Comparison of ENCODE assay signal across 8 cellular contexts in the genomic region with DNA sequence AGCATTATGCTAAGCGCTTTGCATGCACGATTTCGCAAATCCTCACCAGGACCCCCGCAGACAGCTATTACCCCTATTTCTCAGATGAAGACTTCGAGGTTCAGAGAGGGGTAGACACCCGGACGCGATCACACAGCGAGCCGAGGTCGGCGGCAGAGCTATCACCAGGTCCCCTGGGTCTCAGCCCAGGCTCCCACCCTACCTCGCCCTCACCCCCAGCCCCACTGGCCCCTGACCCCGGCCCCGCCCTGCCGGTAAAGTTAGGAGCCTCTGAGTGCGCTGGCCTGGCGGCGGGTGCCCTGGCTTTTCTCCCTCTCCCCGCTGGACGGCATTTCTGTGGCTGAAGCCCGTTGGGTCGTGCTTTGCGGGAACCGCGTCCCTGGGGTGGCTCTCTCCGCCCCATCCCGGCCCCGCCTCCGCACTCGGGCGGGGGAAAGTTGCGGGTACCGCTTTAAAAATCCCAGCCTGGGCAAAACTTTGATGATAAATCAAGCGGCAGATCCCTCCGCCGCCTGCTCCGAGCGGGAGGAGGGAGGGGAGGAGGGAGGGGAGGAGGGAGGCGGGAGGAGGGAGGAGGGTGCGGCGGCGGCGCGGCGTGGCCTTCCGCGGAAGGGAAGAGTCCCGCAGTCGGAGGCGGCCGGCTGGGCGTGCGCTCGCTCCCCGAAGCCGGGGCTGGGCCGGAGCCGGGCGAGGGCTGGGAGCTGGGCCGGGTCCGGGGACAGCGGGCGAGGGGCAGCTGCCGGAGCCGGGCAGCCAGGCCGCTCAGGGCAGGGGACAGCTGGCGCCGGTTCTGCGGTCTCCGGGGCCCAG. TPM values are rescaled to one million over a fixed set of nuclear protein-coding genes. Genes with fewer than 3 reads are reported as not detected.
DNase-seq lines count a peak whose midpoint lies in the region; TF ChIP-seq lines count a peak whose summit lies in the region.

A gene with protein sequence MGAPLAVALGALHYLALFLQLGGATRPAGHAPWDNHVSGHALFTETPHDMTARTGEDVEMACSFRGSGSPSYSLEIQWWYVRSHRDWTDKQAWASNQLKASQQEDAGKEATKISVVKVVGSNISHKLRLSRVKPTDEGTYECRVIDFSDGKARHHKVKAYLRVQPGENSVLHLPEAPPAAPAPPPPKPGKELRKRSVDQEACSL (plus strand): TSS at position 624 of the 810 bp plus-strand sequence. CDS start 224 bp downstream, outside the sequence.

- H3K4me3 ChIP-seq in breast epithelium = peak within 1 kb of the TSS; percentile 16 to 65 (median 44)

- H3K27ac ChIP-seq in breast epithelium (no peak within 1 kb of the TSS), temporal lobe (ENCODE audit: low read depth, low read length) (no peak within 1 kb of the TSS)

- no peaks in the 10 kb centered on the region for H3K9me3 ChIP-seq in breast epithelium

- TF ChIP-seq CTCF in breast epithelium (IDR thresholded peaks at IDR 0.05) = no peak

- no peaks in the 10 kb centered on the region for H3K4me1 ChIP-seq in breast epithelium

- no peaks in the 10 kb centered on the region for H3K36me3 ChIP-seq in breast epithelium

- intact Hi-C loops in breast epithelium (cut with DNase I; ENCODE audit: low total_unique reads) = no loop called here

- no peak for TF ChIP-seq POLR2A in breast epithelium (IDR thresholded peaks at IDR 0.05)

- peaks cover 5 to 52% of the 10 kb centered on the region in 2 donors for H3K27me3 ChIP-seq in breast epithelium

- peak; percentile 65 for DNase-seq in D341Med (ENCODE audit: low spot score)
- peak; percentile 75 for DNase-seq in LHCN-M2 (ENCODE audit: low read depth)
- no peak for DNase-seq in breast epithelium (ENCODE audit: low spot score in 2 of 2)
- peak; percentile 75 for DNase-seq in iris pigment epithelial cell (ENCODE audit: low read depth)
- no peak for DNase-seq in midbrain (lab: John Stamatoyannopoulos, UW)
- DNase-seq in activated gamma-delta T cell (lab: John Stamatoyannopoulos, UW) = no peak
- DNase-seq in stimulated activated CD4-positive, alpha-beta T cell treated with anti-CD3 and anti-CD28 coated beads, Interleukin-1b, Interleukin-23, amount 100 ng/mL, for 48 hours = no peak

RNA-seq across cellular contexts. Expression of the gene that starts here (rescaled TPM):
- total RNA-seq in LHCN-M2 (2014; rRNA removed) (35.2 and 47.3 TPM in 2 replicates), breast epithelium (under 1 TPM; 0.33 to 0.48 (median 0.44) TPM), temporal lobe (164 TPM)
- 24.5 TPM for polyA plus RNA-seq in LHCN-M2 (2012)

Comparison
In these comparisons a context has a peak if more than half of its experiments do, and no peak if none do; other contexts are left out.
1. RNA of the gene that starts here (total RNA-seq): 164 TPM in temporal lobe (single experiment) and 35.2 to 47.3 TPM in LHCN-M2; 0.33 to 0.48 TPM in breast epithelium; every median in the first group is over 10 times any median in the second.
2. DNase-seq: peak in D341Med (single experiment), LHCN-M2 (single experiment) and iris pigment epithelial cell (single experiment); none in breast epithelium (0 of 2), midbrain (single experiment), activated gamma-delta T cell (single experiment) and stimulated activated CD4-positive, alpha-beta T cell treated with anti-CD3 and anti-CD28 coated beads, Interleukin-1b, Interleukin-23, amount 100 ng/mL, for 48 hours (single experiment).